In the genomic region with DNA sequence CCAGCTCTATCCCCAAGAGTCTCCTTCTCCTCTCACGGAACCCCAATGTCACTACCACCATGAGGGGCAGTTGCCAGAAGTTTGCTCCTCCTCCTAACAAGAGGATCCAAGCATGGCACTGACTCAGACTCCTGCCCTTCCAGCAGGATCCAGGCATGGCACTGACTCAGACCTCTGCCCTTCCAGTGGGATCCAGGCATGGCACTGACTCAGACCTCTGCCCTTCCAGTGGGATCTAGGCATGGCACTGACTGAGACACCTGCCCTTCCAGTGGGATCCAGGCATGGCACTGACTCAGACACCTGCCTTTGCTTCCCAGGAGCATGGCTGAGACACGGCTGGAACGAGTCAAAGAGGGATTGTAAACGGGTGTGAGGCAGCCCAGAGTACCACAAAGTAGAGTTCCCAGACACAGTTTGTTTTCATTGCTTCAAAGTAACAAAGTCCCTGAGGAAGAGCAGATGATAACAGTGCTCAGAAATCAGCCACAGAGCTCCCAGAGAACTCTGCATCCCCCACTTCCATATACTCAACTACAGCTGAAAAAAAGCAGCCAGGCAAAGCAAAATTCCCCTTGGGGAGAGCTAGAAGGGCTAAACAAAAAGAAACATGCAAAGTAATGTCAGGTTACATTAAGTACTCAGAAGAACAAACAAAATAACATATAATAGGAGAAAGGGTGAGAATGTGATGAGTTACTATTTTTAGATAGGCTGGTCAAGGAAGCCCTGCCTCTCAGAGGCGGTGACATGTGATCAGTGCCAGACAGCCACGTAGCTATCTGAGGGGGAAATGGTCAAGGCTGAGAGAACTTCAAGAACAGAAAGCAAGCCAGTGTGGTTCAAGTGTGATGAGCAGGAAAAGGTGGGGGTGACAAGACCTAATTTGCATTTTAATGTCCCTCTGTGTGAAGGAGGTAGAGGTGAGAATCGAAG, we compare ENCODE assay signal across 8 cellular contexts. TPM values are rescaled to one million over a fixed set of nuclear protein-coding genes. Genes with fewer than 3 reads are reported as not detected.
DNase-seq lines count a peak whose midpoint lies in the region; ATAC-seq, FAIRE-seq and TF ChIP-seq lines count a peak whose summit lies in the region.

No MANE protein-coding gene starts in this region.

- no peak overlapping the region for H3K9ac ChIP-seq in adipocyte (ENCODE audit: low read length)

- TF ChIP-seq RAD21 in A549 (conservative IDR thresholded peaks at IDR 0.05 in 1 of 2, IDR thresholded peaks at IDR 0.05 in 1 of 2): no peak

- POLR2A ChIA-PET in A549 (lab: Yijun Ruan, JAX): no interaction called here

- CTCF ChIA-PET in A549 (lab: Yijun Ruan, JAX): interaction anchor here (1.0 to 1.2 kb wide), 2 partner anchors 8 to 80 kb away, joined by 3 read pairs; no protein-coding TSS in a partner anchor

- peak overlapping the region; percentile 92 for H3K4me2 ChIP-seq in A549

- no peaks in the 10 kb centered on the region for H3K36me3 ChIP-seq in adipocyte (ENCODE audit: control insufficient read depth, insufficient read depth, low read length, severe bottlenecking)

- peak; percentile 43 to 80 for ATAC-seq in A549
- peak; percentile 81 for ATAC-seq in HG02763 (IDR thresholded peaks at IDR 0.05; ENCODE audit: unreplicated experiment)

- TF ChIP-seq POLR2A in A549 (IDR thresholded peaks at IDR 0.05; ENCODE audit: low read length) (no peak), lower leg skin (IDR thresholded peaks at IDR 0.05) (no peak)

- H3K27ac ChIP-seq in A549: peak overlapping the region; percentile 51 to 68; a peak in 5 of 6 replicates

- no peak for TF ChIP-seq CTCF in A549 (IDR thresholded peaks at IDR 0.05)
- no peak for TF ChIP-seq CTCF in lower leg skin (IDR thresholded peaks at IDR 0.05)
- TF ChIP-seq CTCF in D721Med (IDR thresholded peaks at IDR 0.05; ENCODE audit: insufficient read depth, missing control alignments): no peak

- H3K9me3 ChIP-seq in A549 (no peaks in the 10 kb centered on the region), adipocyte (ENCODE audit: control insufficient read depth, low read length) (no peaks in the 10 kb centered on the region)

- H3K4me1 ChIP-seq in A549 (peaks cover 35% of the 10 kb centered on the region), adipocyte (ENCODE audit: control insufficient read depth, insufficient read depth, low read length) (peaks cover 19% of the 10 kb centered on the region)

- intact Hi-C loops in lower leg skin (cut with DNase I; ENCODE audit: low total_unique reads): no loop called here

- H3K4me3 ChIP-seq in A549 (no peak overlapping the region), adipocyte (ENCODE audit: low read length) (peak overlapping the region; percentile 16), lower leg skin (ENCODE audit: low read depth, poor library complexity, severe bottlenecking) (no peak overlapping the region)

- TF ChIP-seq EP300 in A549 (IDR thresholded peaks at IDR 0.05): no peak

- no peak for FAIRE-seq in A549 (lab: Jason Lieb, UNC)
- peak; percentile 99 for FAIRE-seq in GM18507 (lab: Jason Lieb, UNC)
- FAIRE-seq in D721Med (lab: Jason Lieb, UNC): no peak

- DNase-seq in A549 (ENCODE audit: low read depth in 1 of 2, low spot score in 1 of 2) (peak; percentile 26 to 42), GM18507 (ENCODE audit: extremely low spot score, insufficient read length, low read depth) (peak; percentile 71), NCI-H2196 (lab: John Stamatoyannopoulos, UW; ENCODE audit: unreplicated experiment) (peak; percentile 51), adipocyte (ENCODE audit: low read depth) (no peak), myocyte (ENCODE audit: low read depth) (peak; percentile 95), lower leg skin (ENCODE audit: low spot score in 2 of 2) (no peak), D721Med (ENCODE audit: insufficient read length, low spot score) (no peak)

- no peaks in the 10 kb centered on the region for H3K27me3 ChIP-seq in adipocyte (replicated peaks; ENCODE audit: control insufficient read depth, insufficient read depth, low read length)

- 68% methylated on average over 7 of the region's 7 CpGs for WGBS in A549 (ENCODE audit: missing lambda C conversion rate)
- 51 to 67% methylated on average over 7 of the region's 7 CpGs for WGBS in lower leg skin, 2 donors

TF ChIP-seq in A549, 52 proteins besides CTCF, POLR2A, EP300 and RAD21:
- no peak for TF ChIP-seq FOSL2 (IDR thresholded peaks at IDR 0.05)
- peak; percentile 42; the same call in 1 of the 2 replicates for TF ChIP-seq FOSL2 (CRISPR knock-in tag; IDR thresholded peaks at IDR 0.05)
- TF ChIP-seq, protein P1, sequence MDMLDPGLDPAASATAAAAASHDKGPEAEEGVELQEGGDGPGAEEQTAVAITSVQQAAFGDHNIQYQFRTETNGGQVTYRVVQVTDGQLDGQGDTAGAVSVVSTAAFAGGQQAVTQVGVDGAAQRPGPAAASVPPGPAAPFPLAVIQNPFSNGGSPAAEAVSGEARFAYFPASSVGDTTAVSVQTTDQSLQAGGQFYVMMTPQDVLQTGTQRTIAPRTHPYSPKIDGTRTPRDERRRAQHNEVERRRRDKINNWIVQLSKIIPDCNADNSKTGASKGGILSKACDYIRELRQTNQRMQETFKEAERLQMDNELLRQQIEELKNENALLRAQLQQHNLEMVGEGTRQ (IDR thresholded peaks at IDR 0.05): no peak

RNA-seq across cellular contexts. Expression of a gene that starts 3.0 kb away (rescaled TPM):
- polyA plus RNA-seq in A549 (2011; rRNA removed): 54.5 and 65.5 TPM in 2 replicates
- polyA plus RNA-seq in A549 (2012; cell fraction: cytosol; rRNA removed): 21.3 and 23.4 TPM in 2 replicates
- 28.2 and 38.4 TPM in 2 replicates for polyA plus RNA-seq in A549 (2012; cell fraction: nucleus; rRNA removed)
- polyA plus RNA-seq in A549 (2017; fragmentation: RNase III; extraction: RNeasy Plus Mini Kit Qiagen cat#74134 plus additional on column Dnase treatment): 36.9 to 44.0 TPM (median 38.2 TPM) in 3 replicates
- polyA minus RNA-seq in A549 (2011; rRNA and poly(A)+ RNA removed): 42.5 and 47.1 TPM in 2 replicates
- total RNA-seq in myocyte: 2.1 and 5.8 TPM in 2 replicates
- 0.38 TPM for polyA plus RNA-seq in myocyte (2012)
- total RNA-seq in lower leg skin: 1 to 10 TPM; 1.9 to 3.9 (median 3.0) TPM

RNA-seq across cellular contexts. Expression of a gene that starts 57.5 kb away (rescaled TPM):
- polyA plus RNA-seq in A549 (2011; rRNA removed) (not detected in 2 replicates), A549 (2017; fragmentation: RNase III; extraction: RNeasy Plus Mini Kit Qiagen cat#74134 plus additional on column Dnase treatment) (0.05 TPM in 1 of 3 replicates, not detected in the others)
- polyA plus RNA-seq in A549 (2012; cell fraction: cytosol; rRNA removed): 0.03 TPM in 1 of 2 replicates, not detected in the other
- polyA plus RNA-seq in A549 (2012; cell fraction: nucleus; rRNA removed): 0.05 TPM in 2 replicates
- polyA minus RNA-seq in A549 (2011; rRNA and poly(A)+ RNA removed): not detected in 2 replicates
- total RNA-seq in myocyte (not detected in 2 replicates), lower leg skin (not detected)
- 0.15 TPM for polyA plus RNA-seq in myocyte (2012)

Comparison
In these comparisons a context has a peak if more than half of its experiments do, and no peak if none do; other contexts are left out.
1. DNase-seq: peak in A549 (2 of 2), GM18507 (single experiment), NCI-H2196 (single experiment) and myocyte (single experiment); none in adipocyte (single experiment), lower leg skin (0 of 2) and D721Med (single experiment).